Comparison of ENCODE assay signal across 30 cellular contexts in genomic region chr4:150315691-150316090, GRCh38.
DNase-seq lines count a peak whose midpoint lies in the region; ATAC-seq, FAIRE-seq and TF ChIP-seq lines count a peak whose summit lies in the region.
"Had no signal": no experiment of that assay in that cellular context is flagged by ENCODE, and none has a peak within 500 bp of the region (broad histone marks: within the 10 kb centered on the region; RNA-seq: fewer than 3 reads in every experiment).

No MANE protein-coding gene starts in this region.

- H3K79me2 ChIP-seq in GM23338 (replicated peaks; ENCODE audit: insufficient read depth), result no peaks in the 10 kb centered on the region

- H2AFZ ChIP-seq in GM23338, result no peak overlapping the region

- H3K27ac Mint-ChIP-seq in CD8-positive, alpha-beta memory T cell, result no peak overlapping the region
- no peak overlapping the region for H3K27ac Mint-ChIP-seq in GM23338
- no peak overlapping the region for H3K27ac Mint-ChIP-seq in endodermal cell
- H3K27ac Mint-ChIP-seq: activated CD4-positive, alpha-beta T cell treated with anti-CD3 and anti-CD28 coated beads for 36 hours; activated CD8-positive, alpha-beta T cell treated with anti-CD3 and anti-CD28 coated beads for 36 hours; activated T-helper 2 cell treated with anti-CD3 and anti-CD28 coated beads, Interferon-gamma antibody, Interleukin-2, Interleukin-4, amounts not matched to agents 10 μg/mL and 5 μg/mL and 100 μg/mL, durations not matched to agents 14 hours and 24 hours and 36 hours; stimulated activated memory B cell treated with anti-CD40 and anti-IgM and Interleukin-4, amounts not matched to agents 10 μg/mL and 1 μg/mL and 100 μg/mL, for 72 hours had no signal

- peaks cover 0 to 4% (median 0%) of the 10 kb centered on the region in 3 donors for H3K4me1 Mint-ChIP-seq in CD8-positive, alpha-beta memory T cell
- H3K4me1 Mint-ChIP-seq in GM23338, result peaks cover 32% of the 10 kb centered on the region
- peaks cover 46% of the 10 kb centered on the region for H3K4me1 Mint-ChIP-seq in endodermal cell
- H3K4me1 Mint-ChIP-seq: immature natural killer cell; stimulated activated memory B cell treated with anti-CD40 and anti-IgM and Interleukin-4, amounts not matched to agents 10 μg/mL and 1 μg/mL and 100 μg/mL, for 72 hours had no signal

- no peaks in the 10 kb centered on the region for H4K20me1 ChIP-seq in GM23338 (replicated peaks; ENCODE audit: insufficient read depth)
- H4K20me1 ChIP-seq: BLaER1 had no signal

- TF ChIP-seq POLR2A in right lobe of liver (IDR thresholded peaks at IDR 0.05) (no peak), GM12892 (IDR thresholded peaks at IDR 0.05; ENCODE audit: low read depth, low read length) (no peak)

- CTCF ChIA-PET in CD8-positive, alpha-beta memory T cell (lab: Charles Lee), result no interaction called here

- peaks cover 4 to 60% (median 21%) of the 10 kb centered on the region in 3 donors for H3K36me3 Mint-ChIP-seq in CD8-positive, alpha-beta memory T cell
- H3K36me3 Mint-ChIP-seq in GM23338 (ENCODE audit: low read depth) (peaks cover 6% of the 10 kb centered on the region; the same call in 1 of the 3 replicates), endodermal cell (ENCODE audit: low read depth) (no peaks in the 10 kb centered on the region)

- ATAC-seq in GM23338 (no peak), right lobe of liver (no peak), GM18867 (IDR thresholded peaks at IDR 0.05; ENCODE audit: unreplicated experiment) (no peak)
- ATAC-seq: activated CD4-positive, alpha-beta T cell treated with anti-CD3 and anti-CD28 coated beads for 36 hours; activated CD8-positive, alpha-beta T cell treated with anti-CD3 and anti-CD28 coated beads for 36 hours; HepG2; left cardiac atrium; naive thymus-derived CD8-positive, alpha-beta T cell; stimulated activated memory B cell treated with anti-CD40 and anti-IgM and Interleukin-4, amounts not matched to agents 10 μg/mL and 1 μg/mL and 100 μg/mL, for 72 hours had no signal

- no peak for DNase-seq in CD8-positive, alpha-beta memory T cell
- no peak for DNase-seq in GM23338 (ENCODE audit: low spot score)
- peak; percentile 74 for DNase-seq in NCI-H446 treated with DMSO at 0.1 percent for 48 hours (lab: John Stamatoyannopoulos, UW)
- DNase-seq in endodermal cell, result no peak
- no peak for DNase-seq in right lobe of liver
- no peak for DNase-seq in GM12892 (ENCODE audit: insufficient read length)
- no peak for DNase-seq in CD1c-positive myeloid dendritic cell (ENCODE audit: extremely low spot score)
- DNase-seq: activated CD4-positive, alpha-beta T cell treated with anti-CD3 and anti-CD28 coated beads for 36 hours; activated CD8-positive, alpha-beta T cell treated with anti-CD3 and anti-CD28 coated beads for 36 hours; activated naive CD4-positive, alpha-beta T cell treated with anti-CD3 and anti-CD28 coated beads, Interleukin-2, amount 50 U/mL, for 16 hours; brain microvascular endothelial cell; Caco-2; effector CD4-positive, alpha-beta T cell; immature natural killer cell; left cardiac atrium; MV-4-11; naive thymus-derived CD8-positive, alpha-beta T cell; NCI-H1436 treated with DMSO at 0.1 percent for 48 hours; SHP77 treated with DMSO at 0.1 percent for 48 hours; stimulated activated CD4-positive, alpha-beta T cell treated with anti-CD3 and anti-CD28 coated beads, Interleukin-15, amount 100 ng/mL, for 24 hours had no signal

- 97 to 100% methylated on average over 2 of the region's 2 CpGs for WGBS in endodermal cell (ENCODE audit: insufficient coverage in 1 of 2, insufficient read length in 1 of 2), 2 experiments
- WGBS in right lobe of liver (ENCODE audit: insufficient coverage, low coverage, low lambda C conversion rate, missing lambda C conversion rate), result 97% methylated on average over 2 of the region's 2 CpGs

- no peaks in the 10 kb centered on the region for H3K36me3 ChIP-seq in CD8-positive, alpha-beta memory T cell (ENCODE audit: insufficient read depth, low read length)
- no peaks in the 10 kb centered on the region for H3K36me3 ChIP-seq in GM23338 (ENCODE audit: insufficient read depth)
- no peaks in the 10 kb centered on the region for H3K36me3 ChIP-seq in endodermal cell (ENCODE audit: control insufficient read depth, insufficient read depth, low read length)
- H3K36me3 ChIP-seq in right lobe of liver, result no peaks in the 10 kb centered on the region
- H3K36me3 ChIP-seq: brain microvascular endothelial cell had no signal

- H3K4me3 Mint-ChIP-seq in CD8-positive, alpha-beta memory T cell, result no peak overlapping the region
- no peak overlapping the region for H3K4me3 Mint-ChIP-seq in GM23338
- no peak overlapping the region for H3K4me3 Mint-ChIP-seq in endodermal cell
- H3K4me3 Mint-ChIP-seq: activated CD4-positive, alpha-beta T cell treated with anti-CD3 and anti-CD28 coated beads for 36 hours; activated CD8-positive, alpha-beta T cell treated with anti-CD3 and anti-CD28 coated beads for 36 hours; immature natural killer cell; naive thymus-derived CD8-positive, alpha-beta T cell; stimulated activated memory B cell treated with anti-CD40 and anti-IgM and Interleukin-4, amounts not matched to agents 10 μg/mL and 1 μg/mL and 100 μg/mL, for 72 hours had no signal

- H3F3A ChIP-seq in GM23338 (replicated peaks; ENCODE audit: low read depth), result no peaks in the 10 kb centered on the region

- no peak overlapping the region for H3K4me3 ChIP-seq in CD8-positive, alpha-beta memory T cell (ENCODE audit: low read length)
- H3K4me3 ChIP-seq in GM23338, result no peak overlapping the region
- H3K4me3 ChIP-seq in endodermal cell (ENCODE audit: low read length), result no peak overlapping the region
- no peak overlapping the region for H3K4me3 ChIP-seq in right lobe of liver
- H3K4me3 ChIP-seq: BLaER1, lung had no signal

- H3K9ac ChIP-seq in endodermal cell (ENCODE audit: extremely low read depth, low read length, poor library complexity, severe bottlenecking), result no peak overlapping the region
- H3K9ac ChIP-seq: BLaER1 had no signal

- no peaks in the 10 kb centered on the region for H3K9me3 ChIP-seq in CD8-positive, alpha-beta memory T cell (ENCODE audit: low read length)
- H3K9me3 ChIP-seq in endodermal cell (ENCODE audit: control insufficient read depth, low read length), result no peaks in the 10 kb centered on the region
- H3K9me3 ChIP-seq in right lobe of liver, result no peaks in the 10 kb centered on the region
- H3K9me3 ChIP-seq: BLaER1, Caco-2 had no signal

- no peaks in the 10 kb centered on the region for H3K4me1 ChIP-seq in CD8-positive, alpha-beta memory T cell (ENCODE audit: insufficient read depth, low read length)
- H3K4me1 ChIP-seq in GM23338 (ENCODE audit: insufficient read depth), result peaks cover 20% of the 10 kb centered on the region; the same call in 1 of the 2 replicates
- H3K4me1 ChIP-seq in endodermal cell (ENCODE audit: control insufficient read depth, insufficient read depth, low read length), result no peaks in the 10 kb centered on the region
- no peaks in the 10 kb centered on the region for H3K4me1 ChIP-seq in right lobe of liver
- H3K4me1 ChIP-seq: BLaER1, Caco-2 had no signal

- H3K9me2 ChIP-seq in GM23338 (ENCODE audit: insufficient read depth), result no peaks in the 10 kb centered on the region

- H3K4me2 ChIP-seq in GM23338, result peak overlapping the region; percentile 8; the same call in 1 of the 2 replicates
- H3K4me2 ChIP-seq: BLaER1 had no signal

- no peaks in the 10 kb centered on the region for H3K27me3 ChIP-seq in CD8-positive, alpha-beta memory T cell (ENCODE audit: insufficient read depth, low read length, poor library complexity, severe bottlenecking)
- H3K27me3 ChIP-seq in GM23338 (ENCODE audit: insufficient read depth), result no peaks in the 10 kb centered on the region
- H3K27me3 ChIP-seq in endodermal cell (ENCODE audit: control insufficient read depth, insufficient read depth, low read length, poor library complexity, severe bottlenecking), result no peaks in the 10 kb centered on the region
- no peaks in the 10 kb centered on the region for H3K27me3 ChIP-seq in right lobe of liver
- H3K27me3 ChIP-seq: BLaER1, brain microvascular endothelial cell had no signal

- intact Hi-C loops in right lobe of liver (cut with DNase I), result no loop called here

- no peaks in the 10 kb centered on the region for H3K9me3 Mint-ChIP-seq in CD8-positive, alpha-beta memory T cell
- H3K9me3 Mint-ChIP-seq in GM23338, result no peaks in the 10 kb centered on the region
- H3K9me3 Mint-ChIP-seq in endodermal cell, result no peaks in the 10 kb centered on the region
- H3K9me3 Mint-ChIP-seq: activated CD8-positive, alpha-beta T cell treated with anti-CD3 and anti-CD28 coated beads for 36 hours; activated T-helper 2 cell treated with anti-CD3 and anti-CD28 coated beads, Interferon-gamma antibody, Interleukin-2, Interleukin-4, amounts not matched to agents 10 μg/mL and 5 μg/mL and 100 μg/mL, durations not matched to agents 14 hours and 24 hours and 36 hours; immature natural killer cell; naive thymus-derived CD8-positive, alpha-beta T cell; stimulated activated memory B cell treated with anti-CD40 and anti-IgM and Interleukin-4, amounts not matched to agents 10 μg/mL and 1 μg/mL and 100 μg/mL, for 72 hours had no signal

- no peaks in the 10 kb centered on the region for H3K27me3 Mint-ChIP-seq in CD8-positive, alpha-beta memory T cell
- H3K27me3 Mint-ChIP-seq in GM23338 (ENCODE audit: insufficient read depth, low read depth, poor library complexity) (peaks cover 7% of the 10 kb centered on the region), endodermal cell (ENCODE audit: insufficient read depth) (peaks cover 6% of the 10 kb centered on the region)
- H3K27me3 Mint-ChIP-seq: activated CD4-positive, alpha-beta T cell treated with anti-CD3 and anti-CD28 coated beads for 36 hours; activated CD8-positive, alpha-beta T cell treated with anti-CD3 and anti-CD28 coated beads for 36 hours; naive thymus-derived CD8-positive, alpha-beta T cell; progenitor cell of endocrine pancreas; stimulated activated memory B cell treated with anti-CD40 and anti-IgM and Interleukin-4, amounts not matched to agents 10 μg/mL and 1 μg/mL and 100 μg/mL, for 72 hours had no signal

- peak overlapping the region; percentile 1 for H3K27ac ChIP-seq in CD8-positive, alpha-beta memory T cell (ENCODE audit: low read depth, low read length)
- H3K27ac ChIP-seq in GM23338 (ENCODE audit: low read depth) (no peak overlapping the region), endodermal cell (ENCODE audit: low read depth, low read length) (peak overlapping the region; percentile 5), right lobe of liver (no peak overlapping the region)
- H3K27ac ChIP-seq: BLaER1, brain microvascular endothelial cell had no signal

- POLR2A ChIA-PET in CD8-positive, alpha-beta memory T cell (lab: Charles Lee), result no interaction called here

- FAIRE-seq in GM12892 (lab: Jason Lieb, UNC), result no peak
- FAIRE-seq: colon, H54, HepG2, RCC 7860 had no signal

- TF ChIP-seq CTCF in GM23338 (conservative IDR thresholded peaks at IDR 0.05; ENCODE audit: low read depth in 2 of 2), result no peak
- TF ChIP-seq CTCF in endodermal cell (conservative IDR thresholded peaks at IDR 0.05), result no peak
- no peak for TF ChIP-seq CTCF in right lobe of liver (IDR thresholded peaks at IDR 0.05)

TF ChIP-seq in GM23338, 12 proteins besides CTCF, POLR2A, EP300 and RAD21 (continues in another document):
- TF ChIP-seq ZNF331 (CRISPR knock-in tag; IDR thresholded peaks at IDR 0.05; ENCODE audit: low read depth) (no peak), ZNF114 (CRISPR knock-in tag; IDR thresholded peaks at IDR 0.05) (no peak), STAT1 (IDR thresholded peaks at IDR 0.05; ENCODE audit: unreplicated experiment) (no peak), JUNB (IDR thresholded peaks at IDR 0.05; ENCODE audit: unreplicated experiment) (no peak)

Comparison
In these comparisons a context has a peak if more than half of its experiments do, and no peak if none do; other contexts are left out.
1. H3K27ac ChIP-seq: peak in CD8-positive, alpha-beta memory T cell (single experiment) and endodermal cell (single experiment); none in GM23338 (single experiment) and right lobe of liver (0 of 3).